In genomic region chr7:150308575-150308974, GRCh38 we compare ENCODE assay signal across 29 cellular contexts. TPM values are rescaled to one million over a fixed set of nuclear protein-coding genes. Genes with fewer than 3 reads are reported as not detected.
"Had no signal": no experiment of that assay in that cellular context is flagged by ENCODE, and none has a peak within 500 bp of the region (broad histone marks: within the 10 kb centered on the region; RNA-seq: fewer than 3 reads in every experiment).

No MANE protein-coding gene starts in this region.

- DNase-seq: activated B cell treated with CpG ODN at 0.5 μM for 24 hours; activated CD4-positive, alpha-beta memory T cell treated with anti-CD3 and anti-CD28 coated beads for 36 hours; activated CD4-positive, alpha-beta T cell treated with anti-CD3 and anti-CD28 coated beads for 1 hour; activated CD4-positive, alpha-beta T cell treated with anti-CD3 and anti-CD28 coated beads, Interleukin-2, amount 10 ng/mL, durations not matched to agents 24 days and 14 days; activated CD8-positive, alpha-beta memory T cell treated with anti-CD3 and anti-CD28 coated beads for 24 hours; activated gamma-delta T cell treated with Interleukin-2 at 50 U/mL for 16 hours; activated naive CD4-positive, alpha-beta T cell treated with anti-CD3 and anti-CD28 coated beads, Interleukin-2, amount 10 ng/mL, durations not matched to agents 7 days and 5 days; activated naive CD8-positive, alpha-beta T cell treated with anti-CD3 and anti-CD28 coated beads for 36 hours; activated T-cell treated with anti-CD3 and anti-CD28 coated beads, Interleukin-2, amount 50 U/mL, for 4 hours; cerebellar nuclear complex; KG1; NCI-H1092; NCI-H1417; NCI-H1930; NCI-H2107; NCI-H2171 treated with DMSO at 0.1 percent for 48 hours; NCI-H345; NCI-H510A treated with DMSO at 0.1 percent for 48 hours; NCI-H69; NK-92 treated with Interleukin-12 subunit alpha and Interleukin-12 subunit beta, amount 100 ng/mL, for 24 hours; OCI-M1; Peyer's patch; SHP77; T-helper 9 cell had no signal

- H3K4me3 Mint-ChIP-seq: activated B cell treated with CpG ODN at 0.5 μM for 24 hours; activated CD4-positive, alpha-beta memory T cell treated with anti-CD3 and anti-CD28 coated beads for 36 hours; activated CD4-positive, alpha-beta T cell treated with anti-CD3 and anti-CD28 coated beads, Interleukin-2, amount 10 ng/mL, durations not matched to agents 24 days and 14 days; activated naive CD4-positive, alpha-beta T cell treated with anti-CD3 and anti-CD28 coated beads, Interleukin-2, amount 10 ng/mL, durations not matched to agents 7 days and 5 days; activated naive CD8-positive, alpha-beta T cell treated with anti-CD3 and anti-CD28 coated beads for 36 hours; activated T-cell treated with anti-CD3 and anti-CD28 coated beads, Interleukin-2, amount 50 U/mL, for 4 hours; T-helper 1 cell treated with Interleukin-12 subunit alpha and Interleukin-12 subunit beta and Interleukin-4 antibody, amounts not matched to agents 30 μg/mL and 1 μg/mL, for 36 hours had no signal

- H3K4me1 Mint-ChIP-seq: activated B cell treated with CpG ODN at 0.5 μM for 24 hours had no signal

- H3K4me1 ChIP-seq: Peyer's patch had no signal

- H3K27me3 Mint-ChIP-seq: activated B cell treated with CpG ODN at 0.5 μM for 24 hours; activated CD4-positive, alpha-beta memory T cell treated with anti-CD3 and anti-CD28 coated beads for 36 hours; activated CD4-positive, alpha-beta T cell treated with anti-CD3 and anti-CD28 coated beads, Interleukin-2, amount 10 ng/mL, durations not matched to agents 24 days and 14 days; activated naive CD8-positive, alpha-beta T cell treated with anti-CD3 and anti-CD28 coated beads for 36 hours had no signal

- H3K9me3 Mint-ChIP-seq: activated B cell treated with CpG ODN at 0.5 μM for 24 hours; activated CD4-positive, alpha-beta memory T cell treated with anti-CD3 and anti-CD28 coated beads for 36 hours; activated naive CD4-positive, alpha-beta T cell treated with anti-CD3 and anti-CD28 coated beads, Interleukin-2, amount 10 ng/mL, durations not matched to agents 7 days and 5 days; activated naive CD8-positive, alpha-beta T cell treated with anti-CD3 and anti-CD28 coated beads for 36 hours; activated T-cell treated with anti-CD3 and anti-CD28 coated beads, Interleukin-2, amount 50 U/mL, for 4 hours; T-helper 1 cell treated with Interleukin-12 subunit alpha and Interleukin-12 subunit beta and Interleukin-4 antibody, amounts not matched to agents 30 μg/mL and 1 μg/mL, for 36 hours had no signal

- ATAC-seq: activated T-cell treated with anti-CD3 and anti-CD28 coated beads, Interleukin-2, amount 50 U/mL, for 4 hours had no signal

- H3K27ac ChIP-seq: Peyer's patch, SJSA1 had no signal

- H3K4me3 ChIP-seq: Peyer's patch, SJSA1 had no signal

- H3K36me3 ChIP-seq: Peyer's patch, SJSA1 had no signal

- H3K36me3 Mint-ChIP-seq: activated CD4-positive, alpha-beta memory T cell treated with anti-CD3 and anti-CD28 coated beads for 36 hours; activated naive CD4-positive, alpha-beta T cell treated with anti-CD3 and anti-CD28 coated beads, Interleukin-2, amount 10 ng/mL, durations not matched to agents 7 days and 5 days; activated naive CD8-positive, alpha-beta T cell treated with anti-CD3 and anti-CD28 coated beads for 36 hours had no signal

- H3K27me3 ChIP-seq: Peyer's patch, SJSA1 had no signal

- H3K27ac Mint-ChIP-seq: activated B cell treated with CpG ODN at 0.5 μM for 24 hours; activated CD4-positive, alpha-beta memory T cell treated with anti-CD3 and anti-CD28 coated beads for 36 hours; activated CD4-positive, alpha-beta T cell treated with anti-CD3 and anti-CD28 coated beads, Interleukin-2, amount 10 ng/mL, durations not matched to agents 24 days and 14 days; activated naive CD4-positive, alpha-beta T cell treated with anti-CD3 and anti-CD28 coated beads, Interleukin-2, amount 10 ng/mL, durations not matched to agents 7 days and 5 days; activated naive CD8-positive, alpha-beta T cell treated with anti-CD3 and anti-CD28 coated beads for 36 hours; activated T-helper 2 cell treated with anti-CD3 and anti-CD28 coated beads, Interferon-gamma antibody, Interleukin-2, Interleukin-4, amounts not matched to agents 10 μg/mL and 5 μg/mL and 100 μg/mL, durations not matched to agents 14 hours and 24 hours and 36 hours; T-helper 1 cell treated with Interleukin-12 subunit alpha and Interleukin-12 subunit beta and Interleukin-4 antibody, amounts not matched to agents 30 μg/mL and 1 μg/mL, for 36 hours had no signal

- H3K9me3 ChIP-seq: Peyer's patch, SJSA1 had no signal

RNA-seq across cellular contexts. Expression of gene LRRC61, which starts 14.6 kb away (rescaled TPM):
- total RNA-seq: LHCN-M2, M059J, SJSA1 had no signal

RNA-seq across cellular contexts. Expression of gene ACTR3C, which starts 14.8 kb away (rescaled TPM):
- total RNA-seq: LHCN-M2, M059J, SJSA1 had no signal

RNA-seq across cellular contexts. Expression of gene RARRES2, which starts 32.9 kb away (rescaled TPM):
- total RNA-seq: activated B cell treated with CpG ODN at 0.5 μM for 24 hours; activated CD4-positive, alpha-beta memory T cell treated with anti-CD3 and anti-CD28 coated beads for 36 hours; activated CD4-positive, alpha-beta T cell treated with anti-CD3 and anti-CD28 coated beads, Interleukin-2, amount 10 ng/mL, durations not matched to agents 24 days and 14 days; activated naive CD8-positive, alpha-beta T cell treated with anti-CD3 and anti-CD28 coated beads for 36 hours; activated T-helper 2 cell treated with anti-CD3 and anti-CD28 coated beads, Interferon-gamma antibody, Interleukin-2, Interleukin-4, amounts not matched to agents 10 μg/mL and 5 μg/mL and 100 μg/mL, durations not matched to agents 14 hours and 24 hours and 36 hours; SJSA1 had no signal
